Comparison of ENCODE assay signal across 9 cellular contexts in genomic region chr1:9590201-9590600, GRCh38. TPM values are rescaled to one million over a fixed set of nuclear protein-coding genes. Genes with fewer than 3 reads are reported as not detected.
DNase-seq lines count a peak whose midpoint lies in the region; ATAC-seq and TF ChIP-seq lines count a peak whose summit lies in the region.
"Had no signal": no experiment of that assay in that cellular context is flagged by ENCODE, and none has a peak within 500 bp of the region (broad histone marks: within the 10 kb centered on the region; RNA-seq: fewer than 3 reads in every experiment).

No MANE protein-coding gene starts in this region.

- H3K4me1 ChIP-seq in breast epithelium, result peaks cover 7 to 8% of the 10 kb centered on the region in 2 donors
- peaks cover 46% of the 10 kb centered on the region for H3K4me1 ChIP-seq in SJCRH30
- H3K4me1 ChIP-seq in fibroblast of lung (ENCODE audit: control insufficient read depth, extremely low read depth, insufficient read depth, low read length), result peaks cover 14% of the 10 kb centered on the region
- no peaks in the 10 kb centered on the region for H3K4me1 ChIP-seq in aorta (ENCODE audit: control insufficient read depth in 1 of 2, insufficient read depth in 2 of 2, low read length in 2 of 2)

- H3K36me3 ChIP-seq in breast epithelium (no peaks in the 10 kb centered on the region), SJCRH30 (no peaks in the 10 kb centered on the region), fibroblast of lung (ENCODE audit: control insufficient read depth, insufficient read depth, low read length) (no peaks in the 10 kb centered on the region), aorta (ENCODE audit: control insufficient read depth in 1 of 2, insufficient read depth in 2 of 2, low read length in 1 of 2) (no peaks in the 10 kb centered on the region)

- H3K27me3 Mint-ChIP-seq in MCF 10A (ENCODE audit: insufficient read depth, unreplicated experiment), result no peaks in the 10 kb centered on the region
- no peaks in the 10 kb centered on the region for H3K27me3 Mint-ChIP-seq in stimulated activated memory B cell treated with anti-CD40 and anti-IgM and Interleukin-4, amounts not matched to agents 10 μg/mL and 1 μg/mL and 100 μg/mL, for 72 hours

- TF ChIP-seq POLR2A in breast epithelium (IDR thresholded peaks at IDR 0.05), result no peak

- H3K27ac ChIP-seq in breast epithelium (no peak overlapping the region), SJCRH30 (peak overlapping the region; percentile 37; the same call in 1 of the 2 replicates), fibroblast of lung (ENCODE audit: insufficient read depth, low read length) (no peak overlapping the region), aorta (ENCODE audit: low read depth in 1 of 2, low read length in 2 of 2) (no peak overlapping the region)

- H3K36me3 Mint-ChIP-seq in MCF 10A (ENCODE audit: insufficient read depth, unreplicated experiment), result peaks cover 6% of the 10 kb centered on the region
- no peaks in the 10 kb centered on the region for H3K36me3 Mint-ChIP-seq in stimulated activated memory B cell treated with anti-CD40 and anti-IgM and Interleukin-4, amounts not matched to agents 10 μg/mL and 1 μg/mL and 100 μg/mL, for 72 hours

- intact Hi-C loops in MCF 10A (cut with micrococcal nuclease), result no loop called here
- intact Hi-C loops in breast epithelium (cut with DNase I; ENCODE audit: low total_unique reads), result no loop called here
- intact Hi-C loops in aorta (cut with DNase I), result no loop called here

- H3K9me3 ChIP-seq in breast epithelium (no peaks in the 10 kb centered on the region), SJCRH30 (replicated peaks) (no peaks in the 10 kb centered on the region), fibroblast of lung (ENCODE audit: control insufficient read depth, insufficient read depth, low read depth, low read length) (no peaks in the 10 kb centered on the region), aorta (ENCODE audit: control insufficient read depth, low read length) (no peaks in the 10 kb centered on the region)

- peaks cover 16% of the 10 kb centered on the region for H3K4me1 Mint-ChIP-seq in MCF 10A (ENCODE audit: insufficient read depth, unreplicated experiment)
- peaks cover 48% of the 10 kb centered on the region for H3K4me1 Mint-ChIP-seq in stimulated activated memory B cell treated with anti-CD40 and anti-IgM and Interleukin-4, amounts not matched to agents 10 μg/mL and 1 μg/mL and 100 μg/mL, for 72 hours

- no peaks in the 10 kb centered on the region for H4K20me1 ChIP-seq in fibroblast of lung (ENCODE audit: control insufficient read depth, extremely low read depth, insufficient read depth, low read length)

- peak overlapping the region; percentile 99 for H3K4me2 ChIP-seq in fibroblast of lung (ENCODE audit: extremely low read depth, insufficient read depth, low read length)

- H3K4me3 ChIP-seq in breast epithelium, result peak overlapping the region in 1 of 3 donors; percentile 91
- H3K4me3 ChIP-seq in SJCRH30, result peak overlapping the region; percentile 95
- peak overlapping the region in 1 of 4 experiments; percentile 83 for H3K4me3 ChIP-seq in fibroblast of lung (replicated peaks in 1 of 4; ENCODE audit: control extremely low read depth in 1 of 4, insufficient read depth in 1 of 4, low read depth in 3 of 4, low read length in 4 of 4)
- H3K4me3 ChIP-seq in aorta (ENCODE audit: low read length in 2 of 2), result no peak overlapping the region

- DNase-seq in MCF 10A (ENCODE audit: unreplicated experiment) (no peak), breast epithelium (ENCODE audit: low spot score in 2 of 2) (no peak), SJCRH30 (peak; percentile 40 to 54), fibroblast of lung (ENCODE audit: low read depth in 2 of 2) (no peak), GM19238 (ENCODE audit: insufficient read length, low spot score) (no peak), aorta (no peak)
- DNase-seq: NCI-H1092 had no signal

- BruUV-seq in MCF 10A (replicated peaks; lab: Mats Ljungman, UMichigan), result no TSS peak

- ATAC-seq in stimulated activated memory B cell treated with anti-CD40 and anti-IgM and Interleukin-4, amounts not matched to agents 10 μg/mL and 1 μg/mL and 100 μg/mL, for 72 hours, result no peak
- ATAC-seq in GM18517 (IDR thresholded peaks at IDR 0.05; ENCODE audit: unreplicated experiment), result no peak
- no peak for ATAC-seq in aorta (ENCODE audit: low FRiP score)

- no peak overlapping the region for H2AFZ ChIP-seq in fibroblast of lung (ENCODE audit: low read length)

- no peak overlapping the region for H3K27ac Mint-ChIP-seq in MCF 10A (ENCODE audit: low read depth, unreplicated experiment)
- peak overlapping the region; percentile 12 for H3K27ac Mint-ChIP-seq in stimulated activated memory B cell treated with anti-CD40 and anti-IgM and Interleukin-4, amounts not matched to agents 10 μg/mL and 1 μg/mL and 100 μg/mL, for 72 hours

- peak overlapping the region; percentile 75 for H3K4me3 Mint-ChIP-seq in MCF 10A (ENCODE audit: unreplicated experiment)
- peak overlapping the region; percentile 79 for H3K4me3 Mint-ChIP-seq in stimulated activated memory B cell treated with anti-CD40 and anti-IgM and Interleukin-4, amounts not matched to agents 10 μg/mL and 1 μg/mL and 100 μg/mL, for 72 hours

- peaks cover 45% of the 10 kb centered on the region for H3K79me2 ChIP-seq in fibroblast of lung (ENCODE audit: control insufficient read depth, insufficient read depth, low read length)

- TF ChIP-seq CTCF in MCF 10A (IDR thresholded peaks at IDR 0.05; ENCODE audit: unreplicated experiment) (no peak), breast epithelium (IDR thresholded peaks at IDR 0.05) (no peak), fibroblast of lung (conservative IDR thresholded peaks at IDR 0.05 in 1 of 2, IDR thresholded peaks at IDR 0.05 in 1 of 2; ENCODE audit: low read depth in 1 of 2, low read length in 2 of 2) (no peak)

- WGBS in aorta, 2 donors, result 72 to 77% methylated on average over 7 of the region's 7 CpGs

- POLR2A ChIA-PET in MCF 10A (lab: Yijun Ruan, JAX), result interaction anchor here (0.6 to 1.4 kb wide), 6 partner anchors 20 to 355 kb away, joined by 3 to 4 read pairs (median 3); partner anchors contain the start of genes H6PD, LZIC and NMNAT1

- H3K9me3 Mint-ChIP-seq in MCF 10A (ENCODE audit: unreplicated experiment), result no peaks in the 10 kb centered on the region
- H3K9me3 Mint-ChIP-seq in stimulated activated memory B cell treated with anti-CD40 and anti-IgM and Interleukin-4, amounts not matched to agents 10 μg/mL and 1 μg/mL and 100 μg/mL, for 72 hours, result no peaks in the 10 kb centered on the region

- CTCF ChIA-PET in MCF 10A (lab: Yijun Ruan, JAX), result interaction anchor here (0.9 to 1.0 kb wide), 3 partner anchors 8 to 95 kb away, joined by 4 to 6 read pairs (median 4); no protein-coding TSS in a partner anchor

- no peak overlapping the region for H3K9ac ChIP-seq in fibroblast of lung (ENCODE audit: insufficient read depth, low read length)

- no peaks in the 10 kb centered on the region for H3K27me3 ChIP-seq in breast epithelium
- H3K27me3 ChIP-seq in SJCRH30, result no peaks in the 10 kb centered on the region
- H3K27me3 ChIP-seq in fibroblast of lung (ENCODE audit: control insufficient read depth, insufficient read depth, low read length), result no peaks in the 10 kb centered on the region
- no peaks in the 10 kb centered on the region for H3K27me3 ChIP-seq in aorta (ENCODE audit: control insufficient read depth in 1 of 2, insufficient read depth in 2 of 2, low read length in 1 of 2)

RNA-seq across cellular contexts. Expression of gene TMEM201, which starts 1.5 kb away (rescaled TPM):
- total RNA-seq in MCF 10A (2022) (9.2 and 11.1 TPM in 2 replicates), breast epithelium (1 to 10 TPM; 5.0 to 6.2 (median 5.0) TPM), fibroblast of lung (2.8 TPM in 2 replicates), aorta (1 to 10 TPM; 5.1 to 9.4 TPM)
- 42.6 and 43.1 TPM in 2 replicates for total RNA-seq in SJCRH30 (2014; rRNA removed; shearing (Covaris generic))
- polyA plus RNA-seq in fibroblast of lung (1.7 and 3.2 TPM in 2 replicates), aorta (1 to 10 TPM; 1.1 to 3.5 TPM)
- polyA plus RNA-seq in fibroblast of lung (2012), result 4.1 and 9.0 TPM in 2 replicates
- 11.8 and 14.4 TPM in 2 replicates for polyA minus RNA-seq in fibroblast of lung (ENCODE audit: low replicate concordance)

RNA-seq across cellular contexts. Expression of gene SLC25A33, which starts 50.9 kb away (rescaled TPM):
- total RNA-seq in MCF 10A (2022) (6.5 and 8.1 TPM in 2 replicates), breast epithelium (10 to 100 TPM in 2 of 3 donors, 1 to 10 TPM in 1; 8.8 to 17.6 (median 10.7) TPM), fibroblast of lung (4.8 and 4.9 TPM in 2 replicates), aorta (1 to 10 TPM; 2.2 to 3.0 TPM)
- total RNA-seq in SJCRH30 (2014; rRNA removed; shearing (Covaris generic)), result 20.8 and 21.0 TPM in 2 replicates
- polyA plus RNA-seq in fibroblast of lung (3.5 and 4.6 TPM in 2 replicates), aorta (1 to 10 TPM; 1.5 to 2.1 TPM)
- 2.8 and 4.4 TPM in 2 replicates for polyA plus RNA-seq in fibroblast of lung (2012)
- polyA minus RNA-seq in fibroblast of lung (ENCODE audit: low replicate concordance), result 1.9 and 2.0 TPM in 2 replicates

Comparison
In these comparisons a context has a peak if more than half of its experiments do, and no peak if none do; other contexts are left out.
1. DNase-seq: peak in SJCRH30 (2 of 2); none in MCF 10A (single experiment), breast epithelium (0 of 2), fibroblast of lung (0 of 2), GM19238 (single experiment) and aorta (0 of 2).